ENCODE assay signal across 8 cellular contexts in the genomic region with DNA sequence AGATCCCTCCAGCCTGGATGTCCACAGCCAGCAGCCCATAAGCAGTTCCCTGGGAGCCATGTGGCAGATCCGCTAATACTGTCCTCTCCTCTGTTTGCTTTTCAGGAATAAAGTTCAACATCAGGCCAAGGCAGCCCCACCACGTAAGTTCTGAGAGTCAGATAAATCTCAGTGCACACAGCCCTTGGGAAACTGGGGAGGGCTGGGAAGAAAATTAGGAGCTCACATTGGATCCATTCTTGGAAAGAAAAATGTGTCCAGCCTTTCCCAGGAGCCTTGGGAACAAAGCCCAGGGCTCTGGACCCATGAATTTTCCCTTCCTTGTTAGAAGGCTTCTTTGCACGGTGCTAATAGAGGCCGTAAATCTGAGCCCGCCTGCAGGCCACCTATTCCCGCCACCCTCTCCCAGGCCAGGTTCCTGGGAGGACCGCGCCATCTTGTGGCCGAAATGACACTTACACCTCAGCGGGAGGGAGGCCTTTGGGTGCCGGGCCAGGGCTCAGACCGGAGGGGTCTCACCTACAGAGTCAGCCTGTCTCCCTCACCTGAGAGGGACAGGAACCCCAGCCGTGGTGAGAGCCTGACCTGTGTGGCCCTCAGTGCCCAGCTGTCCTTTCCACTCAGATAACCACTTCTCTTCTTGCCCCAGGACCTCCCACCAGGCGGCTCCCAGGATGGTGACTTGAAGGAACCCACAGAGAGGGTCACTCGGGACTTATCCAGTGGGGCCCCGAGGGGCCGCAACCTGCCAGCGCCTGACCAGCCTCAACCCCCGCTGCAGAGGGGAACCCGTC.
A peak's percentile ranks its signal among the peaks of the same experiment; 100 is the strongest.
DNase-seq lines count a peak whose midpoint lies in the region; ATAC-seq lines count a peak whose summit lies in the region.

No MANE protein-coding gene starts in this region.

- ATAC-seq in GM18519 (IDR thresholded peaks at IDR 0.05; ENCODE audit: low FRiP score, unreplicated experiment), result no peak

- DNase-seq in CD1c-positive myeloid dendritic cell (ENCODE audit: extremely low spot score), result peak; percentile 74
- peak; percentile 54 to 89 for DNase-seq in HAP-1 (ENCODE audit: low spot score in 2 of 2)
- peak; percentile 96 for DNase-seq in NCI-H2227 treated with DMSO at 0.1 percent for 48 hours (lab: John Stamatoyannopoulos, UW)
- peak; percentile 42 for DNase-seq in activated CD4-positive, CD25-positive, alpha-beta regulatory T cell treated with anti-CD3 and anti-CD28 coated beads, Interleukin-2, amount 50 U/mL, for 16 hours (ENCODE audit: low read depth, low spot score)
- peak; percentile 42 for DNase-seq in central memory CD4-positive, alpha-beta T cell
- peak; percentile 91 for DNase-seq in left kidney (ENCODE audit: low read depth, low spot score)
- peak; percentile 38 to 62 for DNase-seq in stimulated activated CD4-positive, alpha-beta T cell treated with anti-CD3 and anti-CD28 coated beads, Interleukin-4, amount 100 ng/mL, for 4 hours

- H3K4me3 ChIP-seq in HAP-1, result no peak overlapping the region

- no peaks in the 10 kb centered on the region for H3K9me3 ChIP-seq in HAP-1

- H3K4me1 ChIP-seq in HAP-1, result no peaks in the 10 kb centered on the region

- no peaks in the 10 kb centered on the region for H3K36me3 ChIP-seq in HAP-1 (replicated peaks)

- H3K27me3 ChIP-seq in HAP-1 (ENCODE audit: low read depth), result no peaks in the 10 kb centered on the region

- in situ Hi-C loops in HAP-1 (cut with MboI; ENCODE audit: low sequenced_read_pairs), result loop anchor here (5.0 to 10.0 kb wide), 4 partner anchors 344 to 943 kb away; no protein-coding TSS in a partner anchor

Comparison
In these comparisons a context has a peak if more than half of its experiments do, and no peak if none do; other contexts are left out.
1. DNase-seq: peak in every context shown above with its lines; median percentile 96 in NCI-H2227 treated with DMSO at 0.1 percent for 48 hours; 91 in left kidney; 74 in CD1c-positive myeloid dendritic cell; 72 in HAP-1; 50 in stimulated activated CD4-positive, alpha-beta T cell treated with anti-CD3 and anti-CD28 coated beads, Interleukin-4, amount 100 ng/mL, for 4 hours; 42 in activated CD4-positive, CD25-positive, alpha-beta regulatory T cell treated with anti-CD3 and anti-CD28 coated beads, Interleukin-2, amount 50 U/mL, for 16 hours; 42 in central memory CD4-positive, alpha-beta T cell.